In genomic region chr22:27460596-27461347, GRCh38 we compare ENCODE assay signal across 15 cellular contexts.
A peak's percentile ranks its signal among the peaks of the same experiment; 100 is the strongest.
DNase-seq lines count a peak whose midpoint lies in the region; ATAC-seq and TF ChIP-seq lines count a peak whose summit lies in the region.
"Had no signal": no experiment of that assay in that cellular context is flagged by ENCODE, and none has a peak within 500 bp of the region (broad histone marks: within the 10 kb centered on the region; RNA-seq: fewer than 3 reads in every experiment).

No MANE protein-coding gene starts in this region.

- peaks cover 0 to 9% (median 0%) of the 10 kb centered on the region in 5 donors for H3K9me3 ChIP-seq in subcutaneous abdominal adipose tissue (ENCODE audit: control insufficient read depth in 5 of 5, low read length in 5 of 5)
- H3K9me3 ChIP-seq in prostate gland: no peaks in the 10 kb centered on the region

- no peak overlapping the region for H3K9ac ChIP-seq in subcutaneous abdominal adipose tissue (ENCODE audit: low read length in 5 of 5)

- in situ Hi-C loops in brain microvascular endothelial cell (cut with HindIII; ENCODE audit: low pct_ligation_motif_present, low sequenced_read_pairs): no loop called here

- WGBS in prostate gland: 32% methylated on average over 6 of the region's 6 CpGs

- peak; percentile 85 for DNase-seq in GM04503 (ENCODE audit: low read depth)
- DNase-seq in brain microvascular endothelial cell: no peak
- DNase-seq in left cardiac atrium: peak; percentile 35
- DNase-seq in prostate gland (ENCODE audit: low spot score): no peak
- no peak for DNase-seq in kidney glomerular epithelial cell (lab: John Stamatoyannopoulos, UW)
- DNase-seq: activated CD4-positive, alpha-beta memory T cell treated with anti-CD3 and anti-CD28 coated beads, Interleukin-2, amount 10 ng/mL, durations not matched to agents 7 days and 5 days; effector CD4-positive, alpha-beta T cell; immature natural killer cell; NCI-H1417; stimulated activated CD4-positive, alpha-beta T cell treated with anti-CD3 and anti-CD28 coated beads, Interleukin-1b, Interleukin-23, amount 100 ng/mL, for 48 hours; stimulated activated naive CD4-positive, alpha-beta T cell treated with Interleukin-2 at 50 U/mL for 16 hours had no signal

- no peak for TF ChIP-seq CTCF in brain microvascular endothelial cell (IDR thresholded peaks at IDR 0.05; ENCODE audit: low read depth, low read length, missing control alignments)
- no peak for TF ChIP-seq CTCF in prostate gland (IDR thresholded peaks at IDR 0.05)

- H3K27me3 ChIP-seq in brain microvascular endothelial cell (replicated peaks): no peaks in the 10 kb centered on the region
- peaks cover 0 to 7% (median 0%) of the 10 kb centered on the region in 5 donors for H3K27me3 ChIP-seq in subcutaneous abdominal adipose tissue (ENCODE audit: control insufficient read depth in 5 of 5, insufficient read depth in 4 of 5, low read length in 5 of 5)
- H3K27me3 ChIP-seq in prostate gland (replicated peaks; ENCODE audit: insufficient read depth): no peaks in the 10 kb centered on the region

- peaks cover 6 to 40% (median 28%) of the 10 kb centered on the region in 5 donors for H3K4me1 ChIP-seq in subcutaneous abdominal adipose tissue (ENCODE audit: control insufficient read depth in 5 of 5, insufficient read depth in 5 of 5, low read length in 5 of 5)
- H3K4me1 ChIP-seq in prostate gland (replicated peaks): no peaks in the 10 kb centered on the region

- peak; percentile 14 to 82 for ATAC-seq in left cardiac atrium
- ATAC-seq in HG02588 (IDR thresholded peaks at IDR 0.05; ENCODE audit: unreplicated experiment): no peak
- ATAC-seq in GM18517 (IDR thresholded peaks at IDR 0.05; ENCODE audit: unreplicated experiment): no peak
- ATAC-seq: activated naive CD4-positive, alpha-beta T cell treated with anti-CD3 and anti-CD28 coated beads, Interleukin-2, amount 50 U/mL, for 72 hours had no signal

- TF ChIP-seq POLR2A in prostate gland (IDR thresholded peaks at IDR 0.05): no peak

- H3K4me3 ChIP-seq in brain microvascular endothelial cell (ENCODE audit: low read depth, low read length) (no peak overlapping the region), subcutaneous abdominal adipose tissue (ENCODE audit: low read depth in 1 of 5, low read length in 5 of 5) (no peak overlapping the region), prostate gland (no peak overlapping the region)

- H3K27ac ChIP-seq in brain microvascular endothelial cell (peak overlapping the region; percentile 40), subcutaneous abdominal adipose tissue (ENCODE audit: low read depth, low read length) (peak overlapping the region; percentile 51), prostate gland (no peak overlapping the region)

- H3K36me3 ChIP-seq in brain microvascular endothelial cell (replicated peaks): no peaks in the 10 kb centered on the region
- H3K36me3 ChIP-seq in subcutaneous abdominal adipose tissue (ENCODE audit: control insufficient read depth in 5 of 5, insufficient read depth in 5 of 5, low read length in 5 of 5): no peaks in the 10 kb centered on the region
- H3K36me3 ChIP-seq in prostate gland: no peaks in the 10 kb centered on the region

- intact Hi-C loops in left cardiac atrium (cut with DNase I): no loop called here
- intact Hi-C loops in prostate gland (cut with DNase I): no loop called here

Comparison
In these comparisons a context has a peak if more than half of its experiments do, and no peak if none do; other contexts are left out.
1. DNase-seq: peak in GM04503 (single experiment) and left cardiac atrium (single experiment); none in brain microvascular endothelial cell (single experiment), prostate gland (single experiment) and kidney glomerular epithelial cell (single experiment).
2. H3K27ac ChIP-seq: peak in brain microvascular endothelial cell (single experiment) and subcutaneous abdominal adipose tissue (single experiment); none in prostate gland (0 of 2).
3. ATAC-seq: peak in left cardiac atrium (2 of 2); none in HG02588 (single experiment) and GM18517 (single experiment).